Comparison of ENCODE assay signal across 18 cellular contexts in the genomic region with DNA sequence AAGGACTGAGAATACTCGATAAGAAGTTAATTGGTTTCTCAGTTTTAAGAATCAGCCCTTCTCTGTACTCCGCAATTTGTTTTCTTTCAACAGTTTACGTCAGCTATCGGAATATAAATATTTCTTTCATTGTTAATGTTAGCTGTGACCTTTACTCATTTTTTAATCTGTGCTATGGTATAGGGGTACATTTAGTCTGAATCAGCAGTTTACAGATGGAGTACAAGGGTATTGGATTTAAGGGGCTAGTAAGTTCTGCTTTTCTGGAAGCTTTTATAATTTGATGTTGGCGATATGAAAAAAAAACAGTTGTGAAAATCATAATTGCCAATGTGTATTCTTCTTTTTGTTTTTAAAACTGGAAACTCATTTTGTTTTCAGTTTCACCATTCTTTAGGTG. TPM values are rescaled to one million over a fixed set of nuclear protein-coding genes. Genes with fewer than 3 reads are reported as not detected.
DNase-seq lines count a peak whose midpoint lies in the region; ATAC-seq, FAIRE-seq and TF ChIP-seq lines count a peak whose summit lies in the region.
"Had no signal": no experiment of that assay in that cellular context is flagged by ENCODE, and none has a peak within 500 bp of the region (broad histone marks: within the 10 kb centered on the region; RNA-seq: fewer than 3 reads in every experiment).

No MANE protein-coding gene starts in this region.

- TF ChIP-seq POLR2A in HepG2 (IDR thresholded peaks at IDR 0.05; ENCODE audit: insufficient read depth in 1 of 2, low read depth in 2 of 2, low read length in 2 of 2) (no peak), right lobe of liver (IDR thresholded peaks at IDR 0.05) (no peak), K562 (conservative IDR thresholded peaks at IDR 0.05) (no peak)

- TF ChIP-seq EP300 in HepG2 (IDR thresholded peaks at IDR 0.05; ENCODE audit: low read depth in 2 of 2, low read length in 2 of 2) (no peak), HepG2 (CRISPR knock-in tag; IDR thresholded peaks at IDR 0.05; ENCODE audit: borderline replicate concordance) (no peak), K562 (IDR thresholded peaks at IDR 0.05; ENCODE audit: low read length) (no peak)

- H2AFZ ChIP-seq in HepG2 (ENCODE audit: low read length) (no peak overlapping the region), K562 (ENCODE audit: low read depth, low read length) (no peak overlapping the region)

- intact Hi-C loops in HepG2 (cut with micrococcal nuclease; ENCODE audit: unreplicated experiment): no loop called here
- intact Hi-C loops in right lobe of liver (cut with DNase I): no loop called here
- intact Hi-C loops in K562 (cut with micrococcal nuclease): no loop called here
- intact Hi-C loops in tibial artery (cut with DNase I; ENCODE audit: low total_unique reads): no loop called here

- 98% methylated on average over 5 of the region's 5 CpGs for WGBS in HepG2 (ENCODE audit: low lambda C conversion rate)
- WGBS in right lobe of liver (ENCODE audit: insufficient coverage, low coverage, low lambda C conversion rate, missing lambda C conversion rate): 84% methylated on average over 5 of the region's 5 CpGs
- 92% methylated on average over 5 of the region's 5 CpGs for WGBS in K562 (ENCODE audit: insufficient coverage, low coverage, missing lambda C conversion rate)

- H3K4me3 ChIP-seq in HepG2 (replicated peaks in 1 of 3; ENCODE audit: insufficient read depth in 1 of 3, low read depth in 2 of 3, low read length in 3 of 3) (no peak overlapping the region), right lobe of liver (no peak overlapping the region), K562 (no peak overlapping the region), tibial artery (no peak overlapping the region)
- H3K4me3 ChIP-seq: BLaER1 had no signal

- BruUV-seq in HepG2 (replicated peaks; lab: Mats Ljungman, UMichigan) (no TSS peak), K562 (replicated peaks; lab: Mats Ljungman, UMichigan) (no TSS peak)

- H3K9ac ChIP-seq in HepG2 (ENCODE audit: insufficient read depth, low read depth, low read length) (no peak overlapping the region), K562 (ENCODE audit: insufficient read depth in 1 of 2, low read depth in 2 of 2, low read length in 2 of 2) (no peak overlapping the region)
- H3K9ac ChIP-seq: BLaER1 had no signal

- ATAC-seq in HepG2 (no peak), right lobe of liver (no peak), K562 (no peak)

- no peaks in the 10 kb centered on the region for H3K9me3 ChIP-seq in HepG2 (ENCODE audit: low read length)
- no peaks in the 10 kb centered on the region for H3K9me3 ChIP-seq in right lobe of liver
- no peaks in the 10 kb centered on the region for H3K9me3 ChIP-seq in K562 (replicated peaks; ENCODE audit: control insufficient read depth, insufficient read depth, low read depth, low read length)
- H3K9me3 ChIP-seq in tibial artery: no peaks in the 10 kb centered on the region
- H3K9me3 ChIP-seq: BE2C had no signal

- in situ Hi-C loops in HepG2 (cut with HindIII; ENCODE audit: extremely low pct_ligation_motif_present, low pct_unique_long_range_greater_than_20kb): no loop called here
- in situ Hi-C loops in K562 (cut with MboI): no loop called here

- no peaks in the 10 kb centered on the region for H3K4me1 ChIP-seq in HepG2 (ENCODE audit: insufficient read depth, low read length)
- no peaks in the 10 kb centered on the region for H3K4me1 ChIP-seq in right lobe of liver
- no peaks in the 10 kb centered on the region for H3K4me1 ChIP-seq in K562 (replicated peaks in 1 of 2; ENCODE audit: control insufficient read depth in 2 of 2, insufficient read depth in 2 of 2, low read length in 2 of 2)
- H3K4me1 ChIP-seq in tibial artery: no peaks in the 10 kb centered on the region
- H3K4me1 ChIP-seq: BE2C, BLaER1 had no signal

- H3K27ac ChIP-seq in HepG2 (ENCODE audit: extremely low read length, insufficient read depth, low read length) (no peak overlapping the region), right lobe of liver (no peak overlapping the region), K562 (ENCODE audit: extremely low read depth, low read depth, low read length) (no peak overlapping the region), tibial artery (no peak overlapping the region)
- H3K27ac ChIP-seq: 22Rv1, BLaER1 had no signal

- no peak for TF ChIP-seq CTCF in HepG2 (CRISPR knock-in tag; IDR thresholded peaks at IDR 0.05)
- TF ChIP-seq CTCF in right lobe of liver (IDR thresholded peaks at IDR 0.05): no peak
- no peak for TF ChIP-seq CTCF in K562 (IDR thresholded peaks at IDR 0.05 in 2 of 3, conservative IDR thresholded peaks at IDR 0.05 in 1 of 3; ENCODE audit: insufficient read depth in 2 of 3, low read depth in 1 of 3, low read length in 3 of 3)
- TF ChIP-seq CTCF in tibial artery (IDR thresholded peaks at IDR 0.05): no peak

- DNase-seq in HepG2 (ENCODE audit: low spot score) (no peak), right lobe of liver (no peak), GM18507 (ENCODE audit: extremely low spot score, insufficient read length, low read depth) (no peak), K562 (ENCODE audit: extremely low read depth in 1 of 4, low spot score in 3 of 4) (no peak), tibial artery (no peak), NCI-H748 (lab: John Stamatoyannopoulos, UW; ENCODE audit: unreplicated experiment) (no peak)
- DNase-seq: ACHN; BE2C; C1 segment of cervical spinal cord; CD4-positive, alpha-beta memory T cell; CD4-positive, CD25-positive, alpha-beta regulatory T cell; CD8-positive, alpha-beta memory T cell; COR-L47; DMS79 treated with DMSO at 0.1 percent for 48 hours; GF-D8 had no signal

- H3K79me2 ChIP-seq in HepG2 (ENCODE audit: insufficient read depth, low read length) (no peaks in the 10 kb centered on the region), K562 (ENCODE audit: control insufficient read depth, insufficient read depth, low read length) (no peaks in the 10 kb centered on the region)

- POLR2A ChIA-PET in HepG2 (lab: Yijun Ruan, JAX): interaction anchor here (1.3 kb wide), 1 partner anchor 23 kb away, joined by 3 read pairs; a partner anchor contains a TSS
- POLR2A ChIA-PET in K562 (lab: Yijun Ruan, JAX): no interaction called here

- TF ChIP-seq RAD21 in HepG2 (CRISPR knock-in tag; IDR thresholded peaks at IDR 0.05) (no peak), K562 (CRISPR knock-in tag; conservative IDR thresholded peaks at IDR 0.05 in 1 of 2, IDR thresholded peaks at IDR 0.05 in 1 of 2) (no peak)

- H3K36me3 ChIP-seq in HepG2 (replicated peaks in 1 of 2; ENCODE audit: control insufficient read depth in 1 of 2, insufficient read depth in 2 of 2, low read length in 2 of 2): peaks cover 3 to 24% of the 10 kb centered on the region in 2 experiments; a peak in 4 of 5 replicates
- peaks cover 0 to 2% (median 0%) of the 10 kb centered on the region in 4 donors for H3K36me3 ChIP-seq in right lobe of liver
- H3K36me3 ChIP-seq in K562 (ENCODE audit: control insufficient read depth, insufficient read depth, low read length): peaks cover 45% of the 10 kb centered on the region
- H3K36me3 ChIP-seq in tibial artery: peaks cover 10 to 28% (median 19%) of the 10 kb centered on the region in 3 donors
- H3K36me3 ChIP-seq: BE2C had no signal

- no peaks in the 10 kb centered on the region for H3K9me1 ChIP-seq in K562 (ENCODE audit: control insufficient read depth, insufficient read depth, low read length)

- no peak overlapping the region for H3K4me2 ChIP-seq in HepG2 (ENCODE audit: low read depth, low read length)
- no peak overlapping the region for H3K4me2 ChIP-seq in K562 (ENCODE audit: insufficient read depth, low read length)
- H3K4me2 ChIP-seq: BLaER1 had no signal

- H3K27me3 ChIP-seq in HepG2 (ENCODE audit: control insufficient read depth in 1 of 2, insufficient read depth in 2 of 2, low read length in 2 of 2) (no peaks in the 10 kb centered on the region), right lobe of liver (no peaks in the 10 kb centered on the region), K562 (ENCODE audit: control insufficient read depth in 2 of 2, insufficient read depth in 2 of 2, low read length in 2 of 2) (no peaks in the 10 kb centered on the region), tibial artery (no peaks in the 10 kb centered on the region)
- H3K27me3 ChIP-seq: BE2C, BLaER1 had no signal

- CTCF ChIA-PET in HepG2 (lab: Yijun Ruan, JAX; ENCODE audit: low intra/inter-chr PET ratio, low total read pairs) (no interaction called here), K562 (lab: Yijun Ruan, JAX; ENCODE audit: low intra/inter-chr PET ratio) (no interaction called here)

- H4K20me1 ChIP-seq in HepG2 (ENCODE audit: insufficient read depth, low read length) (no peaks in the 10 kb centered on the region), K562 (replicated peaks; ENCODE audit: control insufficient read depth, insufficient read depth, low read length) (no peaks in the 10 kb centered on the region)
- H4K20me1 ChIP-seq: BLaER1 had no signal

- no peak for FAIRE-seq in HepG2 (lab: Jason Lieb, UNC)
- FAIRE-seq in GM18507 (lab: Jason Lieb, UNC): peak; percentile 9
- FAIRE-seq in K562 (lab: Jason Lieb, UNC): peak; percentile 29
- FAIRE-seq: GM12891 had no signal

RNA-seq across cellular contexts. Expression of a gene that starts 23.0 kb away (rescaled TPM):
- total RNA-seq in HepG2 (2016; rRNA removed; fragmentation: Illumina TruSeq; extraction: Trizol) (26.9 and 32.9 TPM in 2 replicates), right lobe of liver (10 to 100 TPM in 2 of 6 experiments, 1 to 10 TPM in 4; 3.9 to 17.0 (median 8.0) TPM), K562 (2014; rRNA removed) (22.6 and 23.0 TPM in 2 replicates), K562 (2014; rRNA removed; fragmentation: Illumina TruSeq; extraction: Trizol) (32.1 and 32.7 TPM in 2 replicates), K562 (2015; rRNA removed; fragmentation: Illumina TruSeq; extraction: Trizol) (24.8 and 26.4 TPM in 2 replicates), K562 (2021) (17.8 and 21.0 TPM in 2 replicates)
- 17.8 and 19.2 TPM in 2 replicates for total RNA-seq in HepG2 (2016; cell fraction: cytosol; rRNA removed; fragmentation: Illumina TruSeq; extraction: Trizol; ENCODE audit: low read depth)
- total RNA-seq in HepG2 (2016; cell fraction: insoluble cytoplasmic fraction; rRNA removed; fragmentation: Illumina TruSeq; extraction: Trizol): 24.5 and 33.7 TPM in 2 replicates
- total RNA-seq in HepG2 (2016; cell fraction: membrane; rRNA removed; fragmentation: Illumina TruSeq; extraction: Trizol): 22.1 and 25.4 TPM in 2 replicates
- 40.9 and 41.2 TPM in 2 replicates for total RNA-seq in HepG2 (2016; cell fraction: nucleus; rRNA removed; fragmentation: Illumina TruSeq; extraction: Trizol)
- polyA plus RNA-seq in HepG2 (2011; rRNA removed) (24.3 and 31.5 TPM in 2 replicates), K562 (2011; rRNA removed) (32.9 and 34.1 TPM in 2 replicates), K562 (2014; fragmentation: Illumina TruSeq; extraction: Trizol) (15.6 and 19.2 TPM in 2 replicates), K562 (2014; fragmentation: Nextera tagmentation; extraction: Ambion mirVana) (1 to 10 TPM; 7.4 to 8.4 TPM), K562 (2014; rRNA removed) (17.0 and 19.2 TPM in 2 replicates)
- polyA plus RNA-seq in HepG2 (2011; cell fraction: cytosol; rRNA removed): 10.3 and 14.3 TPM in 2 replicates
- polyA plus RNA-seq in HepG2 (2011; cell fraction: nucleus; rRNA removed): 19.3 and 22.2 TPM in 2 replicates
- polyA plus RNA-seq in HepG2 (2012): 12.7 and 14.8 TPM in 2 replicates
- 2.7 and 3.1 TPM in 2 replicates for polyA plus RNA-seq in HepG2 (2016; cell fraction: cytosol; fragmentation: Illumina TruSeq; extraction: Trizol; ENCODE audit: low read depth)
- 23.1 and 24.1 TPM in 2 replicates for polyA plus RNA-seq in HepG2 (2016; cell fraction: insoluble cytoplasmic fraction; fragmentation: Illumina TruSeq; extraction: Trizol; ENCODE audit: low read depth)
- 6.4 and 6.7 TPM in 2 replicates for polyA plus RNA-seq in HepG2 (2016; cell fraction: membrane; fragmentation: Illumina TruSeq; extraction: Trizol; ENCODE audit: low read depth)
- 21.1 and 25.9 TPM in 2 replicates for polyA plus RNA-seq in HepG2 (2016; cell fraction: nucleus; fragmentation: Illumina TruSeq; extraction: Trizol; ENCODE audit: insufficient read depth, low read depth)
- polyA minus RNA-seq in HepG2 (2011; rRNA and poly(A)+ RNA removed; ENCODE audit: low replicate concordance): 10.7 and 43.1 TPM in 2 replicates
- 26.6 and 32.6 TPM in 2 replicates for polyA minus RNA-seq in HepG2 (2011; cell fraction: cytosol; rRNA and poly(A)+ RNA removed)
- 173 and 226 TPM in 2 replicates for polyA minus RNA-seq in HepG2 (2011; cell fraction: nucleus; rRNA and poly(A)+ RNA removed)
- 50.0 and 163 TPM in 2 replicates for total RNA-seq in K562 (2011; cell fraction: chromatin; rRNA removed; ENCODE audit: low replicate concordance)
- total RNA-seq in K562 (2011; cell fraction: nucleolus; rRNA removed): 29.7 and 39.0 TPM in 2 replicates
- 71.1 and 110 TPM in 2 replicates for total RNA-seq in K562 (2011; cell fraction: nucleoplasm; rRNA removed)
- polyA plus RNA-seq in K562 (2011; cell fraction: cytosol; rRNA removed): 5.9 and 15.1 TPM in 2 replicates
- 35.3 and 52.2 TPM in 2 replicates for polyA plus RNA-seq in K562 (2011; cell fraction: nucleus; rRNA removed)
- polyA plus RNA-seq in K562 (2012): 9.8 and 10.6 TPM in 2 replicates
- 60.0 and 79.3 TPM in 2 replicates for polyA minus RNA-seq in K562 (2011; rRNA and poly(A)+ RNA removed)
- polyA minus RNA-seq in K562 (2011; cell fraction: cytosol; rRNA and poly(A)+ RNA removed): 14.0 and 14.7 TPM in 2 replicates
- polyA minus RNA-seq in K562 (2011; cell fraction: nucleus; rRNA and poly(A)+ RNA removed): 78.8 and 104 TPM in 2 replicates
